8 cellular contexts compared by ENCODE assay signal in the genomic region with DNA sequence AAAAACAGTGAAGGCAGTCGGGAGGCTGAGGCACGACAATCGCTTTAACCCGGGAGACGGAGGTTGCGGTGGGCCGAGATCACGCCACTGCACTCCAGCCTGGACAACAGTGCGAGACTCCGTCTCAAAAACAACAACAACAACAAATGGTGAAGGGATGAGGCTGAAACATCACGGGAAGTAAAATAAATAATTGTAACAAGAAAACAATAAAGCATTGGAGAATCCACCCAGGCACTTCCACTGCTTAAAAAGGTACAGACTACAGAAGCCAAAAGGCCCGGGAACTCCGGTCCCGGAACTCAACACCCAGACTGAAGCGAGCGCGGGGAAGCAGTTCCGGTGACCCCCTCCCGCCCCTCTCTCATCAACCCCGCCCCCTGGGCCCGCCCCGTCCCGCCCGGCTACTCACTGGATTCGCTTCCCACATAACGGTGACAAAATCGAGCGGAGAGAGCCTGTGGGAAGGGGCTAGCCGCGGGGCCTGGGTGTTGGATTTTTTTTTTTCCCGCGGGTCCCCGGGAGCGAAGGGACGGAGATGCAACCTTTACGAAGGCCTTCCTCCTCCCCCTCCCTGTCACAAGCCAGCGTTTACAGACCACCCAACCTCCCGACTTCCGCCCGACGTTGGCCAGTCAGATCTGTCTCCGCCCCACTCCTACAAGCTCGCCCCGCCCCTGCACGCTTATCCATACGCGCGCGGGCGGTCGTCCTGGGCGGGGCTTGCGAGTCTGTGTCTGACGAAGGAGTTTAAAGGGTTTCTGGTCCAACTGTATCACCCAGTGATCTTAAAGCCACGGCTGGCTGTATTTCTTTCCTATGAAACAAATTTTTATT. TPM values are rescaled to one million over a fixed set of nuclear protein-coding genes. Genes with fewer than 3 reads are reported as not detected.
DNase-seq lines count a peak whose midpoint lies in the region; ATAC-seq and TF ChIP-seq lines count a peak whose summit lies in the region.

A gene with protein sequence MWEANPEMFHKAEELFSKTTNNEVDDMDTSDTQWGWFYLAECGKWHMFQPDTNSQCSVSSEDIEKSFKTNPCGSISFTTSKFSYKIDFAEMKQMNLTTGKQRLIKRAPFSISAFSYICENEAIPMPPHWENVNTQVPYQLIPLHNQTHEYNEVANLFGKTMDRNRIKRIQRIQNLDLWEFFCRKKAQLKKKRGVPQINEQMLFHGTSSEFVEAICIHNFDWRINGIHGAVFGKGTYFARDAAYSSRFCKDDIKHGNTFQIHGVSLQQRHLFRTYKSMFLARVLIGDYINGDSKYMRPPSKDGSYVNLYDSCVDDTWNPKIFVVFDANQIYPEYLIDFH (minus strand): TSS at position 600 of the 837 bp plus-strand sequence. CDS start 170 bp downstream, at position 430.

- H3K36me3 ChIP-seq in parathyroid adenoma (ENCODE audit: control insufficient read depth, insufficient read depth, low read length) (no peaks in the 10 kb centered on the region), transverse colon (no peaks in the 10 kb centered on the region)

- peaks cover 13% of the 10 kb centered on the region for H3K4me1 ChIP-seq in parathyroid adenoma
- peaks cover 6 to 42% (median 26%) of the 10 kb centered on the region in 4 donors for H3K4me1 ChIP-seq in transverse colon

- TF ChIP-seq EP300 in transverse colon (IDR thresholded peaks at IDR 0.05; ENCODE audit: low read depth), result no peak

- H3K9me3 ChIP-seq in parathyroid adenoma (ENCODE audit: control insufficient read depth, low read length) (no peaks in the 10 kb centered on the region), transverse colon (no peaks in the 10 kb centered on the region)

- intact Hi-C loops in Right ventricle myocardium superior (cut with DNase I), result no loop called here
- intact Hi-C loops in transverse colon (cut with DNase I; ENCODE audit: low total_unique reads), result no loop called here

- H3K79me2 ChIP-seq in parathyroid adenoma, result peaks cover 25% of the 10 kb centered on the region

- H3K9ac ChIP-seq in parathyroid adenoma, result peak within 1 kb of the TSS; percentile 24

- in situ Hi-C loops in transverse colon (cut with MboI; ENCODE audit: low pct_ligation_motif_present in 1 of 4, low pct_unique_long_range_greater_than_20kb in 1 of 4, low sequenced_read_pairs in 3 of 4), result loop anchor here in 2 of 4 donors (10.0 kb wide), 2 partner anchors 402 to 662 kb away; partner anchors contain the start of genes CCND2 (in 1 of the 2) and RAD51AP1 (in 1 of the 2)

- H3K4me2 ChIP-seq in parathyroid adenoma (ENCODE audit: low read length), result peak within 1 kb of the TSS; percentile 97

- H3K27me3 ChIP-seq in parathyroid adenoma (ENCODE audit: control insufficient read depth, insufficient read depth, low read length) (no peaks in the 10 kb centered on the region), transverse colon (no peaks in the 10 kb centered on the region)

- TF ChIP-seq CTCF in parathyroid adenoma (IDR thresholded peaks at IDR 0.05) (no peak), transverse colon (IDR thresholded peaks at IDR 0.05) (no peak)

- peak within 1 kb of the TSS; percentile 91 for H3K27ac ChIP-seq in parathyroid adenoma
- peak within 1 kb of the TSS; percentile 90 to 94 (median 92) for H3K27ac ChIP-seq in transverse colon

- H2AFZ ChIP-seq in parathyroid adenoma, result peak within 1 kb of the TSS; percentile 68

- TF ChIP-seq POLR2A in GM10847 (IDR thresholded peaks at IDR 0.05; ENCODE audit: extremely low read depth, insufficient read length) (peak; percentile 62), transverse colon (IDR thresholded peaks at IDR 0.05) (peak; percentile 63)

- peak within 1 kb of the TSS; percentile 89 for H3K4me3 ChIP-seq in parathyroid adenoma (ENCODE audit: low read depth, low read length)
- H3K4me3 ChIP-seq in transverse colon, result peak within 1 kb of the TSS; percentile 58 to 78 (median 66)

- DNase-seq in NCI-H1417 (lab: John Stamatoyannopoulos, UW) (peak; percentile 94 to 98 (median 98)), SW 1271 (lab: John Stamatoyannopoulos, UW) (peak; percentile 88 to 96), Right ventricle myocardium superior (peak; percentile 99), transverse colon (peak; percentile 98)
- DNase-seq in activated naive CD8-positive, alpha-beta T cell treated with anti-CD3 and anti-CD28 coated beads, Interleukin-2, amount 50 U/mL, for 16 hours (ENCODE audit: low read depth, low spot score), result peak; percentile 95

- 0% methylated on average over 13 to 47 of the region's 55 CpGs for whole genome bisulfite sequencing in transverse colon (ENCODE audit: low coverage in 1 of 2), 2 donors

- ATAC-seq in HG02678 (IDR thresholded peaks at IDR 0.05; ENCODE audit: unreplicated experiment) (peak; percentile 95), Right ventricle myocardium superior (ENCODE audit: poor library complexity) (peak; percentile 100)

RNA-seq across cellular contexts. Expression of the gene that starts here (rescaled TPM):
- total RNA-seq in Right ventricle myocardium superior, result 4.9 TPM
- total RNA-seq in transverse colon, result 1 to 10 TPM; 4.5 to 6.2 (median 5.0) TPM

Comparison
In these comparisons a context has a peak if more than half of its experiments do, and no peak if none do; other contexts are left out.
1. Peak in every context shown above with its lines: DNase-seq, ATAC-seq, H3K4me3 ChIP-seq and H3K27ac ChIP-seq.